In genomic region chr21:41712201-41712600, GRCh38 we compare ENCODE assay signal across 1 cellular context.
TF ChIP-seq lines count a peak whose summit lies in the region.

No MANE protein-coding gene starts in this region.

TF ChIP-seq in GM23338, 12 proteins besides CTCF, POLR2A, EP300 and RAD21 (continued from another document):
- TF ChIP-seq EZH2phosphoT487 (IDR thresholded peaks at IDR 0.05; ENCODE audit: unreplicated experiment) = no peak
- no peak for TF ChIP-seq ZNF462 (CRISPR knock-in tag; IDR thresholded peaks at IDR 0.05)
- no peak for TF ChIP-seq NANOG (IDR thresholded peaks at IDR 0.05; ENCODE audit: borderline replicate concordance)
- TF ChIP-seq ZNF114 (CRISPR knock-in tag; IDR thresholded peaks at IDR 0.05) = no peak
- no peak for TF ChIP-seq JUNB (IDR thresholded peaks at IDR 0.05; ENCODE audit: unreplicated experiment)
- TF ChIP-seq REST (IDR thresholded peaks at IDR 0.05; ENCODE audit: unreplicated experiment) = no peak
- no peak for TF ChIP-seq CREB1 (CRISPR knock-in tag; IDR thresholded peaks at IDR 0.05; ENCODE audit: low read depth)
- TF ChIP-seq ZNF331 (CRISPR knock-in tag; IDR thresholded peaks at IDR 0.05; ENCODE audit: low read depth) = no peak
